16 cellular contexts compared by ENCODE assay signal in the genomic region with DNA sequence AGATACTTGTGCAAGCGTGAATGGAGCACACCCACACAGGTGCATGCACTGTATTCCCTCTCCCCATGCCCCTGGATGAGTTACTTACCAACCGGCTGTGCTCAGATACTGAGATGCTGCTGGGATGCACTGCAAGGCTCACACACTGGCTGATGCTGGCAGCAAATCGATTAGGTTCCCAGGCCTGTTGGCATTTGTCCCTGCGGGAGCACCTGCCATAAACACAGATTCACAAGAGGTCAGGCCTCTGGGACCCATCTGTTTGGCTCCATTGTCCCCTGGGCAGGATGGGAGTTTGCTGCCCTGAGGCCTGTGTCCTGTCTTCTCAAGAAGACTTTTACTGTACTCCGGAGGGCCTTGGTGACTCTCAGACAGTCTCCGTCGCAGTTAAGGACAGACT.
"Had no signal": no experiment of that assay in that cellular context is flagged by ENCODE, and none has a peak within 500 bp of the region (broad histone marks: within the 10 kb centered on the region; RNA-seq: fewer than 3 reads in every experiment).

No MANE protein-coding gene starts in this region.

- H3K4me3 Mint-ChIP-seq: activated T-helper 17 cell treated with anti-CD3 and anti-CD28 coated beads, Interleukin-2, amount 50 U/mL, for 72 hours; dendritic cell treated with granulocyte-macrophage colony-stimulating factor and Interleukin-4, amounts not matched to agents 40 ng/mL and 50 ng/mL, for 4 days; stimulated activated naive B cell treated with anti-CD40 and anti-IgM and Interleukin-4, amounts not matched to agents 10 μg/mL and 1 μg/mL and 100 μg/mL, for 72 hours had no signal

- H3K4me1 Mint-ChIP-seq: activated T-helper 17 cell treated with anti-CD3 and anti-CD28 coated beads, Interleukin-2, amount 50 U/mL, for 72 hours had no signal

- H3K36me3 Mint-ChIP-seq: stimulated activated naive B cell treated with anti-CD40 and anti-IgM and Interleukin-4, amounts not matched to agents 10 μg/mL and 1 μg/mL and 100 μg/mL, for 72 hours had no signal

- H3K4me1 ChIP-seq: breast epithelium had no signal

- H3K27ac Mint-ChIP-seq: activated T-helper 17 cell treated with anti-CD3 and anti-CD28 coated beads, Interleukin-2, amount 50 U/mL, for 72 hours; dendritic cell treated with granulocyte-macrophage colony-stimulating factor and Interleukin-4, amounts not matched to agents 40 ng/mL and 50 ng/mL, for 4 days; stimulated activated naive B cell treated with anti-CD40 and anti-IgM and Interleukin-4, amounts not matched to agents 10 μg/mL and 1 μg/mL and 100 μg/mL, for 72 hours had no signal

- DNase-seq: activated CD4-positive, CD25-positive, alpha-beta regulatory T cell treated with anti-CD3 and anti-CD28 coated beads, Interleukin-2, amount 50 U/mL, for 72 hours; activated naive CD4-positive, alpha-beta T cell treated with Interleukin-2 at 50 U/mL for 16 hours; anterior cingulate cortex; effector memory CD4-positive, alpha-beta T cell; foreskin fibroblast; hippocampal formation; kidney; mesenchymal stem cell; pancreas; stimulated activated CD4-positive, alpha-beta T cell treated with anti-CD3 and anti-CD28 coated beads, Interleukin-12 subunit alpha, Interleukin-12 subunit beta, amount 100 ng/mL, for 4 hours; stimulated activated CD4-positive, alpha-beta T cell treated with anti-CD3 and anti-CD28 coated beads, Interleukin-2, amount 100 ng/mL, for 24 hours; stimulated activated naive B cell treated with anti-CD40 and anti-IgM and Interleukin-4, amounts not matched to agents 10 μg/mL and 1 μg/mL and 100 μg/mL, for 72 hours; tibial artery had no signal

- H3K27me3 ChIP-seq: breast epithelium, pancreas, tibial artery had no signal

- H3K36me3 ChIP-seq: breast epithelium had no signal

- ATAC-seq: activated T-helper 17 cell treated with anti-CD3 and anti-CD28 coated beads, Interleukin-2, amount 50 U/mL, for 72 hours; pancreas; stimulated activated naive B cell treated with anti-CD40 and anti-IgM and Interleukin-4, amounts not matched to agents 10 μg/mL and 1 μg/mL and 100 μg/mL, for 72 hours had no signal

- H3K4me3 ChIP-seq: breast epithelium, pancreas, tibial artery had no signal

- H3K9me3 Mint-ChIP-seq: activated T-helper 17 cell treated with anti-CD3 and anti-CD28 coated beads, Interleukin-2, amount 50 U/mL, for 72 hours; dendritic cell treated with granulocyte-macrophage colony-stimulating factor and Interleukin-4, amounts not matched to agents 40 ng/mL and 50 ng/mL, for 4 days; stimulated activated naive B cell treated with anti-CD40 and anti-IgM and Interleukin-4, amounts not matched to agents 10 μg/mL and 1 μg/mL and 100 μg/mL, for 72 hours had no signal

- H3K9me3 ChIP-seq: breast epithelium, pancreas, tibial artery had no signal

- H3K27ac ChIP-seq: breast epithelium, pancreas, tibial artery had no signal
